In the genomic region with DNA sequence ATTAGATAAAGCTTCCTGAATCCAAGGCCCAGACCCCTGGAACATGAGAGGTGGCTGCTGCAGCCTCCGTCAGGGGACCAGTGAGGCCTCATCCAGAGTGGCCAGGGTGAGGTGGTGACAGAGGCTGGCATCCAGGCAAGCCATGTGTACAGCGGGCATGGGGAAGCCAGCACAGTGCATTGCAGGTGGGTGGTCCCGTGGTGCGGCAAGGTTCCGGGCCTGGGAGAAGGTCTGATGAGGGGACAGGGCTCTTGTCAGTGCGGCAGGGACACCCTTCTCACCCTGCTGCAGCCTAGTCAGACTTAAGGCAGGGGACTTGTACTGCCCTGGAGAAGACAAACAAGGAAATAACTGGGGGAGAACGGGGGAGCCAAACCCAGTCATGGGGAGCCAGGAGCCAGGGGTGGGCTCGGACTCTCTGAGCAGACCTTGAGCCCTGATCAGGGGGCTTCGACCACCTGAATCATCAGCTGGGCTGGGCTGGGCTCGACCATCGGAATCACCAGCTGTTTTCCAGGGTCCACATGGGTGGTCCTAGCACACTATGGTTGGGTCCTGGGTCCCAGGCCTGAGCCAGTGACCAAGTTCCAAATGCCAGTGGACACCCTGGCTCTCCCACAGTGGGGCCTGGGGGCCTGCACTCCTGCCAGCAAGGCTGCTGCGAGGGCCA, we compare ENCODE assay signal across 1 cellular context.
TF ChIP-seq lines count a peak whose summit lies in the region.

No MANE protein-coding gene starts in this region.

TF ChIP-seq in K562, 482 proteins besides CTCF, POLR2A, EP300 and RAD21:
- no peak for TF ChIP-seq PCBP1 (IDR thresholded peaks at IDR 0.05; ENCODE audit: low read depth, low read length, poor library complexity, severe bottlenecking)
- TF ChIP-seq, protein P1, sequence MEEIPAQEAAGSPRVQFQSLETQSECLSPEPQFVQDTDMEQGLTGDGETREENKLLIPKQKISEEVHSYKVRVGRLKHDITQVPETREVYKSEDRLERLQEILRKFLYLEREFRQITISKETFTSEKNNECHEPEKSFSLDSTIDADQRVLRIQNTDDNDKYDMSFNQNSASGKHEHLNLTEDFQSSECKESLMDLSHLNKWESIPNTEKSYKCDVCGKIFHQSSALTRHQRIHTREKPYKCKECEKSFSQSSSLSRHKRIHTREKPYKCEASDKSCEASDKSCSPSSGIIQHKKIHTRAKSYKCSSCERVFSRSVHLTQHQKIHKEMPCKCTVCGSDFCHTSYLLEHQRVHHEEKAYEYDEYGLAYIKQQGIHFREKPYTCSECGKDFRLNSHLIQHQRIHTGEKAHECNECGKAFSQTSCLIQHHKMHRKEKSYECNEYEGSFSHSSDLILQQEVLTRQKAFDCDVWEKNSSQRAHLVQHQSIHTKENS (CRISPR knock-in tag; IDR thresholded peaks at IDR 0.05): no peak
- 0 out of 2 replicates have a peak, but pooled peaks have one; percentile 32 for TF ChIP-seq RBFOX2 (IDR thresholded peaks at IDR 0.05; ENCODE audit: low read depth, low read length)
- 0 out of 2 replicates have a peak, but pooled peaks have one; percentile 15 for TF ChIP-seq POLR2G (IDR thresholded peaks at IDR 0.05; ENCODE audit: low read depth, low read length)
